In genomic region chr6:3650959-3651697, GRCh38 we compare ENCODE assay signal across 17 cellular contexts.
DNase-seq lines count a peak whose midpoint lies in the region; ATAC-seq and TF ChIP-seq lines count a peak whose summit lies in the region.
"Had no signal": no experiment of that assay in that cellular context is flagged by ENCODE, and none has a peak within 500 bp of the region (broad histone marks: within the 10 kb centered on the region; RNA-seq: fewer than 3 reads in every experiment).

No MANE protein-coding gene starts in this region.

- H2AK9ac ChIP-seq in IMR-90 (replicated peaks; ENCODE audit: low read depth, low read length, poor library complexity), result no peak overlapping the region

- H3K27me3 ChIP-seq in IMR-90 (ENCODE audit: control insufficient read depth, insufficient read depth, low read length), result peaks cover 42% of the 10 kb centered on the region
- H3K27me3 ChIP-seq in neuronal stem cell (ENCODE audit: control insufficient read depth in 3 of 3, insufficient read depth in 3 of 3, low read depth in 1 of 3, low read length in 3 of 3), result peaks cover 0 to 2% (median 0%) of the 10 kb centered on the region in 3 experiments

- H3K23ac ChIP-seq in IMR-90 (ENCODE audit: low read depth, low read length) (no peak overlapping the region), neuronal stem cell (ENCODE audit: low read depth, low read length, poor library complexity) (no peak overlapping the region)

- H2BK15ac ChIP-seq in IMR-90 (ENCODE audit: low read depth, low read length) (no peak overlapping the region), neuronal stem cell (ENCODE audit: low read length) (peak overlapping the region; percentile 81)

- dilution Hi-C loops in IMR-90 (cut with HindIII; ENCODE audit: low sequenced_read_pairs, unreplicated experiment), result no loop called here

- DNase-seq in IMR-90 (no peak), OCI-M1 (lab: John Stamatoyannopoulos, UW) (peak; percentile 98), erythroblast (lab: John Stamatoyannopoulos, UW) (peak; percentile 95 to 99), neuronal stem cell (ENCODE audit: low spot score) (no peak), COR-L47 (lab: John Stamatoyannopoulos, UW) (no peak), NCI-H2081 (lab: John Stamatoyannopoulos, UW) (no peak)
- DNase-seq: CD4-positive, CD25-positive, alpha-beta regulatory T cell; DND-41; GOT3; KG1; NCI-H1092; NCI-H2107; NCI-H226; NCI-H69; SIG-M5 had no signal

- TF ChIP-seq RAD21 in IMR-90 (IDR thresholded peaks at IDR 0.05; ENCODE audit: low read length), result no peak

- H3K4me3 ChIP-seq in IMR-90 (ENCODE audit: insufficient read depth, low read depth, low read length), result no peak overlapping the region
- H3K4me3 ChIP-seq in neuronal stem cell (ENCODE audit: low read length in 2 of 2), result no peak overlapping the region

- H3K9me3 ChIP-seq in IMR-90 (ENCODE audit: control insufficient read depth, insufficient read depth, low read length), result 0 out of 2 replicates have a peak, but pooled peaks cover 2% of the 10 kb centered on the region
- no peaks in the 10 kb centered on the region for H3K9me3 ChIP-seq in neuronal stem cell (replicated peaks in 1 of 2; ENCODE audit: control insufficient read depth in 2 of 2, insufficient read depth in 1 of 2, low read depth in 1 of 2, low read length in 2 of 2)

- H3K4me2 ChIP-seq in IMR-90 (ENCODE audit: low read depth, low read length) (no peak overlapping the region), neuronal stem cell (ENCODE audit: insufficient read depth, low read length, poor library complexity, severe bottlenecking) (no peak overlapping the region)

- TF ChIP-seq POLR2A in IMR-90 (IDR thresholded peaks at IDR 0.05; ENCODE audit: low read depth, low read length), result no peak
- peak; percentile 85 for TF ChIP-seq POLR2A in erythroblast (IDR thresholded peaks at IDR 0.05; ENCODE audit: low read length)

- TF ChIP-seq CTCF in IMR-90 (conservative IDR thresholded peaks at IDR 0.05; ENCODE audit: low read depth, low read length), result no peak

- H3K4me1 ChIP-seq in IMR-90 (ENCODE audit: control insufficient read depth, insufficient read depth, low read length) (no peaks in the 10 kb centered on the region), neuronal stem cell (ENCODE audit: control insufficient read depth in 2 of 2, insufficient read depth in 1 of 2, low read depth in 1 of 2, low read length in 2 of 2) (peaks cover 0 to 3% of the 10 kb centered on the region in 2 donors)

- H3K14ac ChIP-seq in IMR-90 (replicated peaks; ENCODE audit: low read depth, low read length), result no peak overlapping the region
- no peak overlapping the region for H3K14ac ChIP-seq in neuronal stem cell (ENCODE audit: low read length)

- H2AFZ ChIP-seq in IMR-90 (replicated peaks; ENCODE audit: low read length, poor library complexity), result peak overlapping the region; percentile 56
- no peak overlapping the region for H2AFZ ChIP-seq in neuronal stem cell (ENCODE audit: low read length)

- H2BK12ac ChIP-seq in neuronal stem cell (ENCODE audit: low read length), result no peak overlapping the region

- ATAC-seq in IMR-90 (ENCODE audit: low read depth) (no peak), HG02571 (IDR thresholded peaks at IDR 0.05; ENCODE audit: unreplicated experiment) (no peak)

- no peaks in the 10 kb centered on the region for H4K20me1 ChIP-seq in IMR-90 (ENCODE audit: insufficient read depth, low read length)

- H3K9me1 ChIP-seq in IMR-90 (ENCODE audit: insufficient read depth, low read length), result no peaks in the 10 kb centered on the region

- H4K8ac ChIP-seq in IMR-90 (ENCODE audit: low read depth in 2 of 2, low read length in 2 of 2), result no peak overlapping the region
- peak overlapping the region; percentile 70 for H4K8ac ChIP-seq in neuronal stem cell (ENCODE audit: low read depth, low read length)

- intact Hi-C loops in IMR-90 (cut with micrococcal nuclease), result no loop called here

- H3K4ac ChIP-seq in IMR-90 (ENCODE audit: low read depth, low read length), result no peak overlapping the region
- no peak overlapping the region for H3K4ac ChIP-seq in neuronal stem cell (ENCODE audit: low read length)

- no TSS peak for BruUV-seq in IMR-90 (replicated peaks; lab: Mats Ljungman, UMichigan)

- H2AK5ac ChIP-seq in IMR-90 (ENCODE audit: low read depth, low read length), result no peak overlapping the region
- H2AK5ac ChIP-seq in neuronal stem cell (ENCODE audit: low read depth, low read length), result no peak overlapping the region

- H3K56ac ChIP-seq in IMR-90 (ENCODE audit: extremely low read depth, insufficient read depth, low read length), result no peak overlapping the region

- H3K18ac ChIP-seq in IMR-90 (ENCODE audit: low read depth, low read length) (no peak overlapping the region), neuronal stem cell (ENCODE audit: low read length) (peak overlapping the region; percentile 69)

- no peak overlapping the region for H2BK20ac ChIP-seq in IMR-90 (ENCODE audit: low read depth, low read length)

- H2BK120ac ChIP-seq in IMR-90 (ENCODE audit: low read depth, low read length) (no peak overlapping the region), neuronal stem cell (ENCODE audit: low read depth, low read length) (no peak overlapping the region)

- H3K79me1 ChIP-seq in IMR-90 (ENCODE audit: low read depth in 1 of 2, low read length in 2 of 2) (no peaks in the 10 kb centered on the region), neuronal stem cell (ENCODE audit: low read depth, low read length) (no peaks in the 10 kb centered on the region)

- CTCF ChIA-PET in IMR-90 (lab: Yijun Ruan, JAX), result no interaction called here

- H4K5ac ChIP-seq in IMR-90 (ENCODE audit: low read depth, low read length), result no peak overlapping the region

- H2BK5ac ChIP-seq in IMR-90 (ENCODE audit: low read depth, low read length, poor library complexity, severe bottlenecking) (no peak overlapping the region), neuronal stem cell (ENCODE audit: low read length) (peak overlapping the region; percentile 4)

- in situ Hi-C loops in IMR-90 (cut with MboI; ENCODE audit: low sequenced_read_pairs), result no loop called here

- POLR2A ChIA-PET in IMR-90 (lab: Charles Lee; ENCODE audit: unreplicated experiment), result no interaction called here

- 92% methylated on average over 2 of the region's 15 CpGs; no CpG with 5 or more reads in 1 of the 2 experiments for WGBS in IMR-90 (ENCODE audit: extremely low coverage in 2 of 2, insufficient read length in 1 of 2), 2 experiments
- no CpG with 5 or more reads among the region's 15 CpGs for WGBS in neuronal stem cell (ENCODE audit: extremely low coverage in 2 of 2, insufficient read length in 2 of 2, insufficient replicate concordance in 1 of 2), 2 donors

- H3K9ac ChIP-seq in IMR-90 (ENCODE audit: low read depth, low read length) (no peak overlapping the region), neuronal stem cell (ENCODE audit: low read depth, low read length, poor library complexity) (no peak overlapping the region)

- no peak overlapping the region for H4K91ac ChIP-seq in IMR-90 (ENCODE audit: insufficient read depth, low read depth, low read length)
- no peak overlapping the region for H4K91ac ChIP-seq in neuronal stem cell (ENCODE audit: low read depth, low read length, poor library complexity)

- H3K36me3 ChIP-seq in IMR-90 (ENCODE audit: control insufficient read depth, insufficient read depth, low read length) (no peaks in the 10 kb centered on the region), neuronal stem cell (replicated peaks in 1 of 2; ENCODE audit: control insufficient read depth in 2 of 2, insufficient read depth in 2 of 2, low read length in 2 of 2) (no peaks in the 10 kb centered on the region)

- H3K27ac ChIP-seq in IMR-90 (ENCODE audit: insufficient read depth, low read length) (no peak overlapping the region), neuronal stem cell (replicated peaks; ENCODE audit: low read length) (no peak overlapping the region)
- H3K27ac ChIP-seq: HL-60 had no signal

TF ChIP-seq in IMR-90, 13 proteins besides CTCF, POLR2A, EP300 and RAD21:
- TF ChIP-seq RFX5 (IDR thresholded peaks at IDR 0.05; ENCODE audit: low read depth, low read length) (no peak), MAFK (IDR thresholded peaks at IDR 0.05; ENCODE audit: low read depth, low read length) (no peak), FOS (IDR thresholded peaks at IDR 0.05; ENCODE audit: low read depth, low read length) (no peak), RCOR1 (IDR thresholded peaks at IDR 0.05; ENCODE audit: insufficient replicate concordance, low read length) (no peak), MXI1 (IDR thresholded peaks at IDR 0.05; ENCODE audit: borderline replicate concordance, low read depth, low read length) (no peak), BHLHE40 (IDR thresholded peaks at IDR 0.05; ENCODE audit: low read depth, low read length) (no peak), NFE2L2 (IDR thresholded peaks at IDR 0.05; ENCODE audit: low read depth, low read length) (no peak), USF2 (IDR thresholded peaks at IDR 0.05; ENCODE audit: low read depth, low read length) (no peak), MAZ (IDR thresholded peaks at IDR 0.05; ENCODE audit: borderline replicate concordance, low read depth, low read length) (no peak), CHD1 (IDR thresholded peaks at IDR 0.05; ENCODE audit: low read depth, low read length) (no peak), SMC3 (IDR thresholded peaks at IDR 0.05; ENCODE audit: low read depth, low read length) (no peak), CEBPB (IDR thresholded peaks at IDR 0.05; ENCODE audit: low read depth, low read length) (no peak), ELK1 (IDR thresholded peaks at IDR 0.05; ENCODE audit: borderline replicate concordance, low read depth, low read length) (no peak)

Comparison
In these comparisons a context has a peak if more than half of its experiments do, and no peak if none do; other contexts are left out.
1. DNase-seq: peak in OCI-M1 (single experiment) and erythroblast (2 of 2); none in IMR-90 (single experiment), neuronal stem cell (single experiment), COR-L47 (single experiment) and NCI-H2081 (0 of 2).